8 cellular contexts compared by ENCODE assay signal in the genomic region with DNA sequence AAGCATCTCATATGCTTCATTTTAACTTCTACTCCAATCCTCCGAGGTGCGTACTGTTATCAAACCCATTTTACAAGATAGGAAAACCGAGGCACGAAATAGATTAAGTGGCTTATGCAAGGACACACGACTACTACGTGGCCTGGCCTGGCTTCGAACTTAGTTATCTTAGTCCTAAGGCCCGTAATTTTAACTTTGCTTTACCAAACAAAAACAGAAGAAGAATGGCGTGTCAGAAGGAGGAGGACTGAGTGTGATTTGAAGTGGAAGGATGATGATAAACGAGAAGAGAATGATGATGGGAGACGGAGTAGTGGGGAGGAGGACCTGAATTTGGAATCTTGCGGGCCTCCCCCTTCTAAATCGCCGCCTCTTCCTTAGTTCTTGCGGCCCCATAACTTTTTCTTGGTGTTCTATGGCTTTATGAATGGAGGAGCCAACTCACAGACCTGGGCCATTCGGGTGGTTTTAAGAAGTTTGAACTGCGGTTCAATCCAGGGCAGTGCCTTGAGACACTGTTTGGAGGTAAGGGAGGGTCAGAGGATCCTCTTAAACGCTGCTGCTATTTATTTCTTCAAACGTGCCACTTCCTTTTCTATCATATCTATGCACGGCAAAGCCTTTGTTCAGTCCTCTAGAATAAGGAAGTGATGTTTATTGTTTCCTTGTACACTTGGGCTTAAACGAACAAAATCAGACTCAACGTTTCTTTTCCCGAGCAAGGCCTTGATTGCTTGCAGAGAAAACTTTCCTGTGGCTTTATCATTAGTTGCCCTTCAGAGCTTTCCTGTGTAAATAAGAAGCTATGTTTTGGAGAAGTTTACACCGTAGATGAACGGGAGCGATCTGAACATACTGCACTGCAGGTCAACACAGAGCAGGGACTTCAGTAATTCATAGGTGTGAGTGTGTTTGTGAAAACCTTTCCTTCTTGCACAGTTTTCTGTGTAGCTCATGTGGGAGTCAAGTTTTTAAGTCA. TPM values are rescaled to one million over a fixed set of nuclear protein-coding genes. Genes with fewer than 3 reads are reported as not detected.
DNase-seq lines count a peak whose midpoint lies in the region; ATAC-seq and TF ChIP-seq lines count a peak whose summit lies in the region.

No MANE protein-coding gene starts in this region.

- H3K23ac ChIP-seq in IMR-90 (ENCODE audit: low read depth, low read length), result peak overlapping the region; percentile 77

- peak overlapping the region; percentile 94 for H3K9ac ChIP-seq in IMR-90 (ENCODE audit: low read depth, low read length)

- CTCF ChIA-PET in IMR-90 (lab: Yijun Ruan, JAX), result no interaction called here
- CTCF ChIA-PET in activated CD8-positive, alpha-beta T cell treated with anti-CD3 and anti-CD28 coated beads, Interleukin-2, amount 10 ng/mL, durations not matched to agents 7 days and 5 days (lab: Charles Lee), result interaction anchor here (0.7 to 1.7 kb wide), 2 partner anchors 209 kb away, joined by 3 to 4 read pairs; no protein-coding TSS in a partner anchor

- H3K4me3 ChIP-seq in GM06990 (replicated peaks; ENCODE audit: low read depth, low read length), result peak overlapping the region; percentile 68
- peak overlapping the region; percentile 61 for H3K4me3 ChIP-seq in IMR-90 (ENCODE audit: insufficient read depth, low read depth, low read length)
- H3K4me3 ChIP-seq in skeletal muscle cell (ENCODE audit: low read depth, low read length), result peak overlapping the region; percentile 85

- H3K79me1 ChIP-seq in IMR-90 (ENCODE audit: low read depth in 1 of 2, low read length in 2 of 2), result peaks cover 4 to 29% of the 10 kb centered on the region in 2 experiments

- H3K36me3 Mint-ChIP-seq in activated CD8-positive, alpha-beta T cell treated with anti-CD3 and anti-CD28 coated beads, Interleukin-2, amount 10 ng/mL, durations not matched to agents 7 days and 5 days (ENCODE audit: low read depth), result peaks cover 36% of the 10 kb centered on the region

- H4K91ac ChIP-seq in IMR-90 (ENCODE audit: insufficient read depth, low read depth, low read length), result peak overlapping the region; percentile 41; the same call in 1 of the 2 replicates

- no peak for TF ChIP-seq RAD21 in IMR-90 (IDR thresholded peaks at IDR 0.05; ENCODE audit: low read length)

- peak overlapping the region; percentile 36 to 69 for H4K8ac ChIP-seq in IMR-90 (ENCODE audit: low read depth in 2 of 2, low read length in 2 of 2)

- WGBS in IMR-90 (ENCODE audit: extremely low coverage in 2 of 2, insufficient read length in 1 of 2), 2 experiments, result 0% methylated on average over 3 of the region's 26 CpGs; no CpG with 5 or more reads in 1 of the 2 experiments

- peak overlapping the region; percentile 77 for H3K14ac ChIP-seq in IMR-90 (replicated peaks; ENCODE audit: low read depth, low read length)

- peak overlapping the region; percentile 13 for H2AK9ac ChIP-seq in IMR-90 (replicated peaks; ENCODE audit: low read depth, low read length, poor library complexity)

- H3K36me3 ChIP-seq in GM06990 (ENCODE audit: control insufficient read depth, insufficient read depth, low read length) (peaks cover 3% of the 10 kb centered on the region), IMR-90 (ENCODE audit: control insufficient read depth, insufficient read depth, low read length) (peaks cover 4% of the 10 kb centered on the region)

- ATAC-seq in IMR-90 (ENCODE audit: low read depth), result no peak
- no peak for ATAC-seq in activated CD8-positive, alpha-beta T cell treated with anti-CD3 and anti-CD28 coated beads, Interleukin-2, amount 10 ng/mL, durations not matched to agents 7 days and 5 days

- H3K4me3 Mint-ChIP-seq in activated CD8-positive, alpha-beta T cell treated with anti-CD3 and anti-CD28 coated beads, Interleukin-2, amount 10 ng/mL, durations not matched to agents 7 days and 5 days, result peak overlapping the region; percentile 81

- peak overlapping the region; percentile 65; the same call in 1 of the 2 replicates for H2AK5ac ChIP-seq in IMR-90 (ENCODE audit: low read depth, low read length)

- H3K9me1 ChIP-seq in IMR-90 (ENCODE audit: insufficient read depth, low read length), result no peaks in the 10 kb centered on the region

- TF ChIP-seq CTCF in GM06990 (IDR thresholded peaks at IDR 0.05; ENCODE audit: insufficient read depth, low read length, poor library complexity, severe bottlenecking), result no peak
- no peak for TF ChIP-seq CTCF in IMR-90 (conservative IDR thresholded peaks at IDR 0.05; ENCODE audit: low read depth, low read length)

- peak overlapping the region; percentile 74 for H2BK5ac ChIP-seq in IMR-90 (ENCODE audit: low read depth, low read length, poor library complexity, severe bottlenecking)

- H2BK15ac ChIP-seq in IMR-90 (ENCODE audit: low read depth, low read length), result no peak overlapping the region

- H3K9me3 ChIP-seq in IMR-90 (ENCODE audit: control insufficient read depth, insufficient read depth, low read length), result no peaks in the 10 kb centered on the region

- H3K27ac Mint-ChIP-seq in activated CD8-positive, alpha-beta T cell treated with anti-CD3 and anti-CD28 coated beads, Interleukin-2, amount 10 ng/mL, durations not matched to agents 7 days and 5 days, result peak overlapping the region; percentile 100

- no peaks in the 10 kb centered on the region for H3K9me3 Mint-ChIP-seq in activated CD8-positive, alpha-beta T cell treated with anti-CD3 and anti-CD28 coated beads, Interleukin-2, amount 10 ng/mL, durations not matched to agents 7 days and 5 days (ENCODE audit: insufficient read depth)

- H3K27me3 ChIP-seq in GM06990 (replicated peaks; ENCODE audit: control insufficient read depth, insufficient read depth, low read length) (no peaks in the 10 kb centered on the region), IMR-90 (ENCODE audit: control insufficient read depth, insufficient read depth, low read length) (no peaks in the 10 kb centered on the region)

- no TSS peak for BruUV-seq in IMR-90 (replicated peaks; lab: Mats Ljungman, UMichigan)

- H3K4me1 ChIP-seq in IMR-90 (ENCODE audit: control insufficient read depth, insufficient read depth, low read length), result peaks cover 1% of the 10 kb centered on the region; the same call in 1 of the 2 replicates

- TF ChIP-seq POLR2A in IMR-90 (IDR thresholded peaks at IDR 0.05; ENCODE audit: low read depth, low read length), result no peak

- peak overlapping the region; percentile 59 for H3K4ac ChIP-seq in IMR-90 (ENCODE audit: low read depth, low read length)

- peak; percentile 29 for DNase-seq in GM06990 (ENCODE audit: extremely low read depth, insufficient read length)
- no peak for DNase-seq in IMR-90
- DNase-seq in activated CD8-positive, alpha-beta T cell treated with anti-CD3 and anti-CD28 coated beads, Interleukin-2, amount 10 ng/mL, durations not matched to agents 7 days and 5 days, result peak; percentile 36
- DNase-seq in globus pallidus (ENCODE audit: low spot score), result peak; percentile 35
- no peak for DNase-seq in skeletal muscle cell (ENCODE audit: low read depth)
- no peak for DNase-seq in occipital lobe (lab: John Stamatoyannopoulos, UW)
- DNase-seq in NCI-H1092 treated with DMSO at 0.1 percent for 48 hours (lab: John Stamatoyannopoulos, UW), result no peak
- no peak for DNase-seq in cerebellar nuclear complex (lab: John Stamatoyannopoulos, UW)

- in situ Hi-C loops in IMR-90 (cut with MboI; ENCODE audit: low sequenced_read_pairs), result no loop called here

- dilution Hi-C loops in IMR-90 (cut with HindIII; ENCODE audit: low sequenced_read_pairs, unreplicated experiment), result no loop called here

- H3K56ac ChIP-seq in IMR-90 (ENCODE audit: extremely low read depth, insufficient read depth, low read length), result peak overlapping the region; percentile 55

- peak overlapping the region; percentile 85 for H3K4me2 ChIP-seq in IMR-90 (ENCODE audit: low read depth, low read length)

- no peak overlapping the region for H2BK120ac ChIP-seq in IMR-90 (ENCODE audit: low read depth, low read length)

- intact Hi-C loops in IMR-90 (cut with micrococcal nuclease), result loop anchor here (5.0 kb wide), 2 partner anchors 78 to 667 kb away; a partner anchor contains a TSS

- H3K4me1 Mint-ChIP-seq in activated CD8-positive, alpha-beta T cell treated with anti-CD3 and anti-CD28 coated beads, Interleukin-2, amount 10 ng/mL, durations not matched to agents 7 days and 5 days (ENCODE audit: low read depth), result peaks cover 45% of the 10 kb centered on the region

- H3K27me3 Mint-ChIP-seq in activated CD8-positive, alpha-beta T cell treated with anti-CD3 and anti-CD28 coated beads, Interleukin-2, amount 10 ng/mL, durations not matched to agents 7 days and 5 days (ENCODE audit: low read depth), result no peaks in the 10 kb centered on the region

- H2BK20ac ChIP-seq in IMR-90 (ENCODE audit: low read depth, low read length), result no peak overlapping the region

- POLR2A ChIA-PET in IMR-90 (lab: Charles Lee; ENCODE audit: unreplicated experiment), result no interaction called here
- POLR2A ChIA-PET in activated CD8-positive, alpha-beta T cell treated with anti-CD3 and anti-CD28 coated beads, Interleukin-2, amount 10 ng/mL, durations not matched to agents 7 days and 5 days (lab: Charles Lee), result interaction anchor here (0.6 to 1.0 kb wide), 8 partner anchors 8 to 101 kb away, joined by 3 to 7 read pairs (median 4); a partner anchor contains a TSS

- H2AFZ ChIP-seq in IMR-90 (replicated peaks; ENCODE audit: low read length, poor library complexity), result no peak overlapping the region

- H4K5ac ChIP-seq in IMR-90 (ENCODE audit: low read depth, low read length), result peak overlapping the region; percentile 23

- H4K20me1 ChIP-seq in IMR-90 (ENCODE audit: insufficient read depth, low read length), result peaks cover 15% of the 10 kb centered on the region

- H3K18ac ChIP-seq in IMR-90 (ENCODE audit: low read depth, low read length), result peak overlapping the region; percentile 38; the same call in 1 of the 2 replicates

- H3K27ac ChIP-seq in IMR-90 (ENCODE audit: insufficient read depth, low read length), result peak overlapping the region; percentile 82

TF ChIP-seq in IMR-90, 13 proteins besides CTCF, POLR2A, EP300 and RAD21 (continues in another document):
- TF ChIP-seq RCOR1 (IDR thresholded peaks at IDR 0.05; ENCODE audit: insufficient replicate concordance, low read length) (no peak), SMC3 (IDR thresholded peaks at IDR 0.05; ENCODE audit: low read depth, low read length) (no peak), MAZ (IDR thresholded peaks at IDR 0.05; ENCODE audit: borderline replicate concordance, low read depth, low read length) (no peak)

RNA-seq across cellular contexts. Expression of a gene that starts 0.8 kb away (rescaled TPM):
- total RNA-seq in IMR-90 (2012; rRNA removed) (49.1 and 53.3 TPM in 2 replicates), occipital lobe (139 TPM)
- 35.1 and 41.4 TPM in 2 replicates for polyA plus RNA-seq in IMR-90 (2012; rRNA removed)
- polyA plus RNA-seq in IMR-90 (2012; cell fraction: cytosol; rRNA removed), result 25.0 and 35.4 TPM in 2 replicates
- polyA plus RNA-seq in IMR-90 (2012; cell fraction: nucleus; rRNA removed; ENCODE audit: low replicate concordance), result 19.0 and 52.8 TPM in 2 replicates
- total RNA-seq in activated CD8-positive, alpha-beta T cell treated with anti-CD3 and anti-CD28 coated beads, Interleukin-2, amount 10 ng/mL, durations not matched to agents 7 days and 5 days, result 10 to 100 TPM; 67.4 to 68.4 TPM

RNA-seq across cellular contexts. Expression of a gene that starts 8.9 kb away (rescaled TPM):
- 4.2 and 4.3 TPM in 2 replicates for total RNA-seq in IMR-90 (2012; rRNA removed)
- polyA plus RNA-seq in IMR-90 (2012; rRNA removed), result 8.1 and 8.9 TPM in 2 replicates
- 3.1 and 6.5 TPM in 2 replicates for polyA plus RNA-seq in IMR-90 (2012; cell fraction: cytosol; rRNA removed)
- 7.3 and 16.5 TPM in 2 replicates for polyA plus RNA-seq in IMR-90 (2012; cell fraction: nucleus; rRNA removed; ENCODE audit: low replicate concordance)
- not detected for total RNA-seq in activated CD8-positive, alpha-beta T cell treated with anti-CD3 and anti-CD28 coated beads, Interleukin-2, amount 10 ng/mL, durations not matched to agents 7 days and 5 days
- 7.2 TPM for total RNA-seq in occipital lobe

Comparison
In these comparisons a context has a peak if more than half of its experiments do, and no peak if none do; other contexts are left out.
1. DNase-seq: peak in GM06990 (single experiment), activated CD8-positive, alpha-beta T cell treated with anti-CD3 and anti-CD28 coated beads, Interleukin-2, amount 10 ng/mL, durations not matched to agents 7 days and 5 days (single experiment) and globus pallidus (single experiment); none in IMR-90 (single experiment), skeletal muscle cell (single experiment), occipital lobe (single experiment), NCI-H1092 treated with DMSO at 0.1 percent for 48 hours (single experiment) and cerebellar nuclear complex (0 of 2).
2. Peak in every context shown above with its lines, with median percentiles within 50 percentile points of each other: H3K4me3 ChIP-seq.